ENCODE assay signal across 1 cellular context in genomic region chr17:75456417-75457046, GRCh38.
TF ChIP-seq lines count a peak whose summit lies in the region.

TSS of gene TMEM94 (plus strand) at chr17:75456635. CDS start at chr17:75471906, 15,271 bp downstream.

TF ChIP-seq in GM12878, 131 proteins besides CTCF, POLR2A, EP300 and RAD21 (continued from another document):
- peak; percentile 31; the same call in 1 of the 2 replicates for TF ChIP-seq LARP7 (IDR thresholded peaks at IDR 0.05)
